17 cellular contexts compared by ENCODE assay signal in the genomic region with DNA sequence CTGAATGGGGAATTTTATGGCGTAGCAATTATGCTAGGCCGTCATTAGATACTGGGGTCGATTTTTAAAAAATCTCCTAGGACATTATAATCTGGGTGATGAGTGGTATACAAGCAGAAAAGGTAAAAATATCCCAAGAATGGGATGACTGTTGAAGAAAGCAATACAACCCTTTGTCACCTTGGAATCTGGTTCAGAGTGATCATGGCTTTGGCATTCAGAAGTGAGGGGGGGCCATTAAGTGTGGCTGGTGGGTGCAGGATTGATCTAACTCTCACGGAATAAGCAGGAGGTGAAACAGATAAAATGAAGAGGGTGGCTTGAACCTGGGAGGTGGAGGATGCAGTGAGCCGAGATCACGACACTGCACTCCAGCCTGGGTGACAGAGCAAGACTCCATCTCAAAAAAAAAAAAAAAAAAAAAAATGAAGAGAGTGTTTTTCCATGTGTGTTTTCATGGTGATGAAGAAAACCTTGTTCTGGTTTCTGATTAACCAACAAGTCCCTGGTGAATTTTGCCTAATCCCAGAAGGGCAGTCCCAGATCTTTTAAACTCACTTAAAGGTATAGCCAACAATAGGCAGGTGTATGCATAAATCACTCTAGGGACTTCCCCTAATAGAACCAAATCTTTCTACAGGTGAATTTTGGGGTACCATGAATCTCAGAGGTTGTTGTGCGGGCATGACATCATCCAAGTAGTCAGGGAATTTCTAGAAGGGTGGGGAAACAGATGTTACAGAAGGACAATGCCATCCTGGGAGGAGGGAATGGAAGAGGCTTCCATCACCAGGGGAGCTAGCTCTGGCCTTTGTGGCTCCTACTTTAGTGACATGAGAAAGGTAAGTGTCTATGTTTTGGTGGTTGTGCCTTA. TPM values are rescaled to one million over a fixed set of nuclear protein-coding genes. Genes with fewer than 3 reads are reported as not detected.
DNase-seq lines count a peak whose midpoint lies in the region; ATAC-seq and TF ChIP-seq lines count a peak whose summit lies in the region.
"Had no signal": no experiment of that assay in that cellular context is flagged by ENCODE, and none has a peak within 500 bp of the region (broad histone marks: within the 10 kb centered on the region; RNA-seq: fewer than 3 reads in every experiment).

No MANE protein-coding gene starts in this region.

- peak overlapping the region; percentile 34 for H3K27ac Mint-ChIP-seq in activated naive CD8-positive, alpha-beta T cell
- no peak overlapping the region for H3K27ac Mint-ChIP-seq in activated naive CD8-positive, alpha-beta T cell treated with anti-CD3 and anti-CD28 coated beads, Interleukin-2, amount 50 U/mL, for 24 hours
- H3K27ac Mint-ChIP-seq in stimulated activated memory B cell treated with anti-CD40 and anti-IgM and Interleukin-4, amounts not matched to agents 10 μg/mL and 1 μg/mL and 100 μg/mL, for 72 hours = peak overlapping the region; percentile 12
- no peak overlapping the region for H3K27ac Mint-ChIP-seq in T-helper 17 cell

- H3K36me3 Mint-ChIP-seq in activated naive CD8-positive, alpha-beta T cell = no peaks in the 10 kb centered on the region
- H3K36me3 Mint-ChIP-seq in activated naive CD8-positive, alpha-beta T cell treated with anti-CD3 and anti-CD28 coated beads, Interleukin-2, amount 50 U/mL, for 24 hours (ENCODE audit: low read depth) = no peaks in the 10 kb centered on the region
- no peaks in the 10 kb centered on the region for H3K36me3 Mint-ChIP-seq in stimulated activated memory B cell treated with anti-CD40 and anti-IgM and Interleukin-4, amounts not matched to agents 10 μg/mL and 1 μg/mL and 100 μg/mL, for 72 hours
- H3K36me3 Mint-ChIP-seq in T-helper 17 cell (ENCODE audit: low read depth) = peaks cover 2% of the 10 kb centered on the region

- intact Hi-C loops in cardiac septum (cut with DNase I) = loop anchor here (5.0 kb wide), 1 partner anchor 137 kb away; a partner anchor contains a TSS

- peaks cover 27% of the 10 kb centered on the region for H3K4me1 Mint-ChIP-seq in activated naive CD8-positive, alpha-beta T cell (ENCODE audit: low read depth)
- peaks cover 27% of the 10 kb centered on the region for H3K4me1 Mint-ChIP-seq in activated naive CD8-positive, alpha-beta T cell treated with anti-CD3 and anti-CD28 coated beads, Interleukin-2, amount 50 U/mL, for 24 hours
- H3K4me1 Mint-ChIP-seq in stimulated activated memory B cell treated with anti-CD40 and anti-IgM and Interleukin-4, amounts not matched to agents 10 μg/mL and 1 μg/mL and 100 μg/mL, for 72 hours = peaks cover 42% of the 10 kb centered on the region
- H3K4me1 Mint-ChIP-seq in T-helper 17 cell = peaks cover 18% of the 10 kb centered on the region

- TF ChIP-seq CTCF in epithelial cell of esophagus (IDR thresholded peaks at IDR 0.05; ENCODE audit: insufficient read depth, low read depth, low read length, missing control alignments) = no peak

- DNase-seq in activated naive CD8-positive, alpha-beta T cell treated with anti-CD3 and anti-CD28 coated beads, Interleukin-2, amount 50 U/mL, for 24 hours = no peak
- DNase-seq in HS-27A (ENCODE audit: low read depth) (peak; percentile 27), epithelial cell of esophagus (ENCODE audit: low read depth) (peak; percentile 8), T-helper 17 cell (no peak), cardiac septum (ENCODE audit: low spot score) (no peak), SKM-1 (lab: John Stamatoyannopoulos, UW; ENCODE audit: unreplicated experiment) (no peak)
- DNase-seq: DMS153; NCI-H1092; NCI-H1694 treated with DMSO at 0.1 percent for 48 hours; NCI-H345; NCI-H69; NK-92 treated with Interleukin-12 subunit alpha and Interleukin-12 subunit beta, amount 100 ng/mL, for 24 hours; OCI-M1; RPMI8226 had no signal

- peak overlapping the region; percentile 52 for H3K4me3 Mint-ChIP-seq in activated naive CD8-positive, alpha-beta T cell
- H3K4me3 Mint-ChIP-seq in activated naive CD8-positive, alpha-beta T cell treated with anti-CD3 and anti-CD28 coated beads, Interleukin-2, amount 50 U/mL, for 24 hours = no peak overlapping the region
- no peak overlapping the region for H3K4me3 Mint-ChIP-seq in stimulated activated memory B cell treated with anti-CD40 and anti-IgM and Interleukin-4, amounts not matched to agents 10 μg/mL and 1 μg/mL and 100 μg/mL, for 72 hours
- H3K4me3 Mint-ChIP-seq in T-helper 17 cell = no peak overlapping the region

- no peaks in the 10 kb centered on the region for H3K9me3 ChIP-seq in T-helper 17 cell (ENCODE audit: control insufficient read depth, low read length, poor library complexity, severe bottlenecking)
- H3K9me3 ChIP-seq: BLaER1 had no signal

- H3K4me3 ChIP-seq in epithelial cell of esophagus (ENCODE audit: low read length) = no peak overlapping the region
- H3K4me3 ChIP-seq: BLaER1 had no signal

- H3K27me3 Mint-ChIP-seq in activated naive CD8-positive, alpha-beta T cell = no peaks in the 10 kb centered on the region
- peaks cover 3% of the 10 kb centered on the region for H3K27me3 Mint-ChIP-seq in activated naive CD8-positive, alpha-beta T cell treated with anti-CD3 and anti-CD28 coated beads, Interleukin-2, amount 50 U/mL, for 24 hours
- peaks cover 39% of the 10 kb centered on the region for H3K27me3 Mint-ChIP-seq in stimulated activated memory B cell treated with anti-CD40 and anti-IgM and Interleukin-4, amounts not matched to agents 10 μg/mL and 1 μg/mL and 100 μg/mL, for 72 hours
- peaks cover 14% of the 10 kb centered on the region for H3K27me3 Mint-ChIP-seq in T-helper 17 cell

- H3K9me3 Mint-ChIP-seq in activated naive CD8-positive, alpha-beta T cell (ENCODE audit: low read depth) = no peaks in the 10 kb centered on the region
- no peaks in the 10 kb centered on the region for H3K9me3 Mint-ChIP-seq in activated naive CD8-positive, alpha-beta T cell treated with anti-CD3 and anti-CD28 coated beads, Interleukin-2, amount 50 U/mL, for 24 hours
- H3K9me3 Mint-ChIP-seq in stimulated activated memory B cell treated with anti-CD40 and anti-IgM and Interleukin-4, amounts not matched to agents 10 μg/mL and 1 μg/mL and 100 μg/mL, for 72 hours = no peaks in the 10 kb centered on the region

- no peak for ATAC-seq in activated naive CD8-positive, alpha-beta T cell treated with anti-CD3 and anti-CD28 coated beads, Interleukin-2, amount 50 U/mL, for 24 hours
- ATAC-seq in stimulated activated memory B cell treated with anti-CD40 and anti-IgM and Interleukin-4, amounts not matched to agents 10 μg/mL and 1 μg/mL and 100 μg/mL, for 72 hours = no peak
- no peak for ATAC-seq in T-helper 17 cell

RNA-seq across cellular contexts. Expression of a gene that starts 3.1 kb away (rescaled TPM):
- 10 to 100 TPM; 37.8 to 41.1 TPM for total RNA-seq in T-helper 17 cell
- total RNA-seq in cardiac septum = 16.5 TPM

RNA-seq across cellular contexts. Expression of a gene that starts 35.6 kb away (rescaled TPM):
- total RNA-seq in T-helper 17 cell = 10 to 100 TPM; 20.5 to 24.3 TPM
- 15.4 TPM for total RNA-seq in cardiac septum

Comparison
In these comparisons a context has a peak if more than half of its experiments do, and no peak if none do; other contexts are left out.
1. H3K27ac Mint-ChIP-seq: peak in activated naive CD8-positive, alpha-beta T cell (single experiment) and stimulated activated memory B cell treated with anti-CD40 and anti-IgM and Interleukin-4, amounts not matched to agents 10 μg/mL and 1 μg/mL and 100 μg/mL, for 72 hours (single experiment); none in activated naive CD8-positive, alpha-beta T cell treated with anti-CD3 and anti-CD28 coated beads, Interleukin-2, amount 50 U/mL, for 24 hours (single experiment) and T-helper 17 cell (single experiment).
2. DNase-seq: peak in HS-27A (single experiment) and epithelial cell of esophagus (single experiment); none in activated naive CD8-positive, alpha-beta T cell treated with anti-CD3 and anti-CD28 coated beads, Interleukin-2, amount 50 U/mL, for 24 hours (single experiment), T-helper 17 cell (0 of 3), cardiac septum (single experiment) and SKM-1 (single experiment).